Comparison of ENCODE assay signal across 9 cellular contexts in genomic region chr9:3733039-3733408, GRCh38.
DNase-seq lines count a peak whose midpoint lies in the region; ATAC-seq and TF ChIP-seq lines count a peak whose summit lies in the region.
"Had no signal": no experiment of that assay in that cellular context is flagged by ENCODE, and none has a peak within 500 bp of the region (broad histone marks: within the 10 kb centered on the region; RNA-seq: fewer than 3 reads in every experiment).

No MANE protein-coding gene starts in this region.

- H2AFZ ChIP-seq in KMS-11 (ENCODE audit: low read depth) (peak overlapping the region; percentile 25; the same call in 1 of the 2 replicates), osteoblast (ENCODE audit: low read length) (peak overlapping the region; percentile 60)

- no peak overlapping the region for H3K9ac ChIP-seq in KMS-11

- no peaks in the 10 kb centered on the region for H3K36me3 ChIP-seq in KMS-11 (ENCODE audit: insufficient read depth)
- no peaks in the 10 kb centered on the region for H3K36me3 ChIP-seq in brain microvascular endothelial cell (replicated peaks)
- no peaks in the 10 kb centered on the region for H3K36me3 ChIP-seq in osteoblast (ENCODE audit: insufficient read depth, low read length)

- no peak for ATAC-seq in HG02884 (IDR thresholded peaks at IDR 0.05; ENCODE audit: unreplicated experiment)

- TF ChIP-seq CTCF in GM10266 (IDR thresholded peaks at IDR 0.05; ENCODE audit: control insufficient read depth, insufficient read depth, low read depth, missing control alignments) (no peak), KMS-11 (conservative IDR thresholded peaks at IDR 0.05; ENCODE audit: low read depth, low read length) (no peak), brain microvascular endothelial cell (IDR thresholded peaks at IDR 0.05; ENCODE audit: low read depth, low read length, missing control alignments) (no peak), osteoblast (IDR thresholded peaks at IDR 0.05; ENCODE audit: extremely low read depth, low read depth, low read length) (no peak)

- H3K4me3 ChIP-seq in KMS-11 (IDR thresholded peaks at IDR 0.05; ENCODE audit: insufficient read depth, low read depth, low read length), result no peak overlapping the region
- H3K4me3 ChIP-seq in brain microvascular endothelial cell (ENCODE audit: low read depth, low read length), result no peak overlapping the region
- no peak overlapping the region for H3K4me3 ChIP-seq in osteoblast (ENCODE audit: insufficient read depth, low read length)
- H3K4me3 ChIP-seq: skin epidermis had no signal

- H3K4me2 ChIP-seq in KMS-11 (no peak overlapping the region), osteoblast (ENCODE audit: insufficient read depth, low read length) (peak overlapping the region; percentile 90)

- H3K79me2 ChIP-seq in KMS-11 (ENCODE audit: insufficient read depth, low read depth), result no peaks in the 10 kb centered on the region
- no peaks in the 10 kb centered on the region for H3K79me2 ChIP-seq in osteoblast (ENCODE audit: insufficient read depth, low read length)

- H3K27me3 ChIP-seq in KMS-11 (ENCODE audit: insufficient read depth, low read depth) (no peaks in the 10 kb centered on the region), brain microvascular endothelial cell (replicated peaks) (no peaks in the 10 kb centered on the region), osteoblast (ENCODE audit: insufficient read depth, low read length) (no peaks in the 10 kb centered on the region)

- H4K20me1 ChIP-seq in KMS-11 (ENCODE audit: insufficient read depth) (no peaks in the 10 kb centered on the region), osteoblast (ENCODE audit: insufficient read depth, low read length) (no peaks in the 10 kb centered on the region)

- DNase-seq in GM10266 (ENCODE audit: extremely low spot score) (peak; percentile 29), brain microvascular endothelial cell (no peak), osteoblast (ENCODE audit: insufficient read length, low spot score, missing footprints) (peak; percentile 25), SHP77 (lab: John Stamatoyannopoulos, UW) (no peak), COLO829 (ENCODE audit: low spot score) (no peak)
- DNase-seq: stimulated activated CD4-positive, alpha-beta T cell treated with anti-CD3 and anti-CD28 coated beads, Interleukin-4, amount 100 ng/mL, for 4 hours had no signal

- H3K4me1 ChIP-seq in KMS-11 (ENCODE audit: low read depth, poor library complexity, severe bottlenecking) (peaks cover 25% of the 10 kb centered on the region), osteoblast (ENCODE audit: insufficient read depth, low read length) (peaks cover 13% of the 10 kb centered on the region)

- H3K27ac ChIP-seq in KMS-11, result no peak overlapping the region
- H3K27ac ChIP-seq in brain microvascular endothelial cell, result peak overlapping the region; percentile 6
- peak overlapping the region; percentile 81 for H3K27ac ChIP-seq in osteoblast (ENCODE audit: low read depth, low read length)

- in situ Hi-C loops in brain microvascular endothelial cell (cut with HindIII; ENCODE audit: low pct_ligation_motif_present, low sequenced_read_pairs), result no loop called here

- no peaks in the 10 kb centered on the region for H3K9me3 ChIP-seq in osteoblast (ENCODE audit: low read depth, low read length)

Comparison
In these comparisons a context has a peak if more than half of its experiments do, and no peak if none do; other contexts are left out.
1. DNase-seq: peak in GM10266 (single experiment) and osteoblast (single experiment); none in brain microvascular endothelial cell (single experiment), SHP77 (0 of 2) and COLO829 (single experiment).